27 cellular contexts compared by ENCODE assay signal in the genomic region with DNA sequence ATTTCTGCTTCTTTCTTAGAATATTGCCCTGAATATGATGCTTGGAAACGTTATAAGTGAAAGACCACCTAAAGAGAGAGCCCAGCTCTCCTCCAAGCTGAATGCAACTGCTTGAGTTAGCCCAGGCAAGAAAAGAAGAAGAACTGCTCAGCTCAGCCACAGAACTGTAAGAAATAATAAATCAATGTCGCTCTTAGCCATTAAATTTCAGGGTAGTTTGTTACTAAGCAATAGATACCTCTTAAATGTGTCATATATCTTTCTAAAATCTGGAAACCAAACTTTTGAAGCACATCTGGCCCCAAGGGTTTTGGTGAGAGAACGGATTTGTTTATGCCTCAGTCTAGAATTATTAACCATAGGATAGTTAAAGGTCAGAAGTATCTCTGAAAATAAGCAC. TPM values are rescaled to one million over a fixed set of nuclear protein-coding genes. Genes with fewer than 3 reads are reported as not detected.
DNase-seq lines count a peak whose midpoint lies in the region; ATAC-seq and TF ChIP-seq lines count a peak whose summit lies in the region.
"Had no signal": no experiment of that assay in that cellular context is flagged by ENCODE, and none has a peak within 500 bp of the region (broad histone marks: within the 10 kb centered on the region; RNA-seq: fewer than 3 reads in every experiment).

No MANE protein-coding gene starts in this region.

- no peak for TF ChIP-seq POLR2A in prostate gland (IDR thresholded peaks at IDR 0.05)

- H3K9me3 Mint-ChIP-seq in naive thymus-derived CD8-positive, alpha-beta T cell: peaks cover 0 to 1% (median 0%) of the 10 kb centered on the region in 9 donors

- no peak for ATAC-seq in GM21526 (IDR thresholded peaks at IDR 0.05; ENCODE audit: low FRiP score, unreplicated experiment)
- ATAC-seq in naive thymus-derived CD8-positive, alpha-beta T cell: no peak
- ATAC-seq: HCT116, Right ventricle myocardium inferior, SK-N-SH treated with all-trans-retinoic acid at 6 μM for 48 hours had no signal

- TF ChIP-seq CTCF in fibroblast of villous mesenchyme (IDR thresholded peaks at IDR 0.05; ENCODE audit: insufficient read depth, low read depth, low read length) (no peak), prostate gland (IDR thresholded peaks at IDR 0.05) (no peak)

- no peaks in the 10 kb centered on the region for H3K27me3 ChIP-seq in prostate gland (replicated peaks; ENCODE audit: insufficient read depth)
- H3K27me3 ChIP-seq: BE2C, MG63, SJCRH30 had no signal

- no peaks in the 10 kb centered on the region for H3K36me3 ChIP-seq in prostate gland
- H3K36me3 ChIP-seq: MG63, SJCRH30 had no signal

- H3K27me3 Mint-ChIP-seq in naive thymus-derived CD8-positive, alpha-beta T cell: peaks cover 2 to 22% (median 6%) of the 10 kb centered on the region in 5 donors

- peak; percentile 4 for DNase-seq in A172 (ENCODE audit: low spot score)
- peak; percentile 9 for DNase-seq in EH (ENCODE audit: low read depth)
- peak; percentile 18 for DNase-seq in NCI-H69 (lab: John Stamatoyannopoulos, UW)
- peak; percentile 63 for DNase-seq in fibroblast of villous mesenchyme (ENCODE audit: low read depth)
- DNase-seq in prostate gland (ENCODE audit: low spot score): no peak
- DNase-seq in NCI-H2171 (lab: John Stamatoyannopoulos, UW): no peak
- no peak for DNase-seq in naive thymus-derived CD8-positive, alpha-beta T cell
- DNase-seq: 8988T, BE2C, Calu3, DMS79 treated with DMSO at 0.1 percent for 48 hours, IMR-90, KG1, MG63, NCI-H1105 treated with DMSO at 0.1 percent for 48 hours, NCI-H146, NCI-H1930, NCI-H2107, NCI-H446, NCI-H524 treated with DMSO at 0.1 percent for 48 hours, NCI-H82, PC-9, SJCRH30 had no signal

- no peak overlapping the region for H3K4me3 ChIP-seq in fibroblast of villous mesenchyme (ENCODE audit: low read depth, low read length)
- no peak overlapping the region for H3K4me3 ChIP-seq in prostate gland
- H3K4me3 ChIP-seq: MG63, PC-9, SJCRH30 had no signal

- intact Hi-C loops in prostate gland (cut with DNase I): no loop called here

- POLR2A ChIA-PET in naive thymus-derived CD8-positive, alpha-beta T cell (lab: Charles Lee): no interaction called here

- H3K9me3 ChIP-seq in prostate gland: no peaks in the 10 kb centered on the region
- H3K9me3 ChIP-seq: BE2C, MG63, SJCRH30 had no signal

- H3K4me3 Mint-ChIP-seq in naive thymus-derived CD8-positive, alpha-beta T cell: no peak overlapping the region

- H3K4me1 Mint-ChIP-seq in naive thymus-derived CD8-positive, alpha-beta T cell: no peaks in the 10 kb centered on the region

- no peaks in the 10 kb centered on the region for H3K4me1 ChIP-seq in prostate gland (replicated peaks)
- H3K4me1 ChIP-seq: SJCRH30 had no signal

- H3K27ac ChIP-seq in prostate gland: no peak overlapping the region
- H3K27ac ChIP-seq: PC-9, SJCRH30 had no signal

- WGBS in prostate gland: 33% methylated on average over 3 of the region's 3 CpGs

- H3K36me3 Mint-ChIP-seq in naive thymus-derived CD8-positive, alpha-beta T cell: no peaks in the 10 kb centered on the region

- H3K27ac Mint-ChIP-seq in naive thymus-derived CD8-positive, alpha-beta T cell: no peak overlapping the region

RNA-seq across cellular contexts. Expression of a gene that starts 50.4 kb away (rescaled TPM):
- not detected in 2 replicates for total RNA-seq in A172 (2014; rRNA removed; shearing (Covaris generic))
- total RNA-seq in fibroblast of villous mesenchyme (0.43 and 0.64 TPM in 2 replicates), prostate gland (under 1 TPM in 1 of 2 donors, not detected in 1; 0.45 TPM)
- total RNA-seq in naive thymus-derived CD8-positive, alpha-beta T cell: not detected
- polyA plus RNA-seq in naive thymus-derived CD8-positive, alpha-beta T cell: not detected
- total RNA-seq: Calu3, PC-9, Right ventricle myocardium inferior had no signal

Comparison
In these comparisons a context has a peak if more than half of its experiments do, and no peak if none do; other contexts are left out.
1. DNase-seq: peak in A172 (single experiment), EH (single experiment), NCI-H69 (single experiment) and fibroblast of villous mesenchyme (single experiment); none in prostate gland (single experiment), NCI-H2171 (single experiment) and naive thymus-derived CD8-positive, alpha-beta T cell (0 of 10).